ENCODE assay signal across 10 cellular contexts in genomic region chr20:44734938-44735337, GRCh38. TPM values are rescaled to one million over a fixed set of nuclear protein-coding genes. Genes with fewer than 3 reads are reported as not detected.
DNase-seq lines count a peak whose midpoint lies in the region; ATAC-seq, FAIRE-seq and TF ChIP-seq lines count a peak whose summit lies in the region.
"Had no signal": no experiment of that assay in that cellular context is flagged by ENCODE, and none has a peak within 500 bp of the region (broad histone marks: within the 10 kb centered on the region; RNA-seq: fewer than 3 reads in every experiment).

No MANE protein-coding gene starts in this region.

- H2BK20ac ChIP-seq in H1 (ENCODE audit: low read length) = no peak overlapping the region

- WGBS in H1 (ENCODE audit: extremely low coverage in 1 of 2, insufficient coverage in 1 of 2, insufficient read length in 1 of 2, insufficient replicate concordance in 2 of 2, low coverage in 1 of 2, low lambda C conversion rate in 2 of 2, missing lambda C conversion rate in 1 of 2), 2 experiments = 82% methylated on average over 3 of the region's 3 CpGs; no CpG with 5 or more reads in 1 of the 2 experiments

- H3K9me3 Mint-ChIP-seq in nephron progenitor cell = peaks cover 14% of the 10 kb centered on the region
- H3K9me3 Mint-ChIP-seq in activated CD8-positive, alpha-beta T cell treated with anti-CD3 and anti-CD28 coated beads, Interleukin-2, amount 10 ng/mL, durations not matched to agents 7 days and 5 days (ENCODE audit: insufficient read depth) = peaks cover 6% of the 10 kb centered on the region
- peaks cover 7% of the 10 kb centered on the region for H3K9me3 Mint-ChIP-seq in activated CD8-positive, alpha-beta memory T cell treated with anti-CD3 and anti-CD28 coated beads, Interleukin-2, amount 10 ng/mL, durations not matched to agents 7 days and 5 days (ENCODE audit: low read depth)

- H3K9me3 ChIP-seq in DND-41 (ENCODE audit: insufficient read depth, low read length, severe bottlenecking) = no peaks in the 10 kb centered on the region
- no peaks in the 10 kb centered on the region; a peak in 1 of 4 replicates for H3K9me3 ChIP-seq in H1 (ENCODE audit: insufficient read depth in 2 of 2, low read depth in 1 of 2, low read length in 1 of 2)
- no peaks in the 10 kb centered on the region for H3K9me3 ChIP-seq in uterus

- TF ChIP-seq EP300 in H1 (IDR thresholded peaks at IDR 0.05; ENCODE audit: borderline replicate concordance in 1 of 2, low read depth in 2 of 2, low read length in 2 of 2) = no peak

- peaks cover 5% of the 10 kb centered on the region for H3K27me3 Mint-ChIP-seq in nephron progenitor cell (ENCODE audit: low read depth, poor library complexity)
- no peaks in the 10 kb centered on the region for H3K27me3 Mint-ChIP-seq in activated CD8-positive, alpha-beta T cell treated with anti-CD3 and anti-CD28 coated beads, Interleukin-2, amount 10 ng/mL, durations not matched to agents 7 days and 5 days (ENCODE audit: low read depth)
- H3K27me3 Mint-ChIP-seq in activated CD8-positive, alpha-beta memory T cell treated with anti-CD3 and anti-CD28 coated beads, Interleukin-2, amount 10 ng/mL, durations not matched to agents 7 days and 5 days = no peaks in the 10 kb centered on the region

- DNase-seq in DND-41 (no peak), NCI-H226 (peak; percentile 70), H1 (ENCODE audit: low read depth in 1 of 2, low spot score in 2 of 2) (no peak), nephron progenitor cell (no peak), uterus (no peak), NCI-H748 treated with DMSO at 0.1 percent for 48 hours (lab: John Stamatoyannopoulos, UW) (no peak)
- DNase-seq in activated CD8-positive, alpha-beta T cell treated with anti-CD3 and anti-CD28 coated beads, Interleukin-2, amount 10 ng/mL, durations not matched to agents 7 days and 5 days = no peak
- no peak for DNase-seq in activated CD8-positive, alpha-beta memory T cell treated with anti-CD3 and anti-CD28 coated beads, Interleukin-2, amount 10 ng/mL, durations not matched to agents 7 days and 5 days
- DNase-seq: NCI-H187 treated with DMSO at 0.1 percent for 48 hours, Right ventricle myocardium superior had no signal

- H3K14ac ChIP-seq in H1 (ENCODE audit: insufficient read length) = no peak overlapping the region

- H3K18ac ChIP-seq in H1 (ENCODE audit: extremely low read depth, low read length) = no peak overlapping the region

- H3K4me1 ChIP-seq in DND-41 (ENCODE audit: insufficient read depth, low read length) (peaks cover 18% of the 10 kb centered on the region; the same call in 1 of the 2 replicates), H1 (replicated peaks in 1 of 4; ENCODE audit: control insufficient read depth in 3 of 4, insufficient read depth in 4 of 4, low read length in 3 of 4) (peaks cover 0 to 4% (median 2%) of the 10 kb centered on the region in 4 experiments; a peak in 1 of 7 replicates), uterus (no peaks in the 10 kb centered on the region)

- H3K27ac ChIP-seq in DND-41 (ENCODE audit: low read length) (no peak overlapping the region), H1 (ENCODE audit: low read depth, low read length) (no peak overlapping the region), uterus (no peak overlapping the region)

- H3K23me2 ChIP-seq in H1 (ENCODE audit: low read depth, low read length) = no peaks in the 10 kb centered on the region

- H2BK5ac ChIP-seq in H1 (ENCODE audit: low read depth, low read length) = no peak overlapping the region

- no peak for TF ChIP-seq POLR2A in H1 (IDR thresholded peaks at IDR 0.05; ENCODE audit: control extremely low read depth in 1 of 2, low read depth in 2 of 2, low read length in 2 of 2)
- TF ChIP-seq POLR2A in uterus (IDR thresholded peaks at IDR 0.05) = no peak

- ATAC-seq in DND-41 (ENCODE audit: insufficient read depth, low read depth) = no peak
- no peak for ATAC-seq in activated CD8-positive, alpha-beta T cell treated with anti-CD3 and anti-CD28 coated beads, Interleukin-2, amount 10 ng/mL, durations not matched to agents 7 days and 5 days
- ATAC-seq in activated CD8-positive, alpha-beta memory T cell treated with anti-CD3 and anti-CD28 coated beads, Interleukin-2, amount 10 ng/mL, durations not matched to agents 7 days and 5 days = no peak

- H3K23ac ChIP-seq in H1 (ENCODE audit: insufficient read length) = no peak overlapping the region

- H3K4me1 Mint-ChIP-seq in nephron progenitor cell = peaks cover 20% of the 10 kb centered on the region
- H3K4me1 Mint-ChIP-seq in activated CD8-positive, alpha-beta T cell treated with anti-CD3 and anti-CD28 coated beads, Interleukin-2, amount 10 ng/mL, durations not matched to agents 7 days and 5 days (ENCODE audit: low read depth) = peaks cover 22% of the 10 kb centered on the region
- peaks cover 32% of the 10 kb centered on the region for H3K4me1 Mint-ChIP-seq in activated CD8-positive, alpha-beta memory T cell treated with anti-CD3 and anti-CD28 coated beads, Interleukin-2, amount 10 ng/mL, durations not matched to agents 7 days and 5 days

- no peak overlapping the region for H4K8ac ChIP-seq in H1 (ENCODE audit: extremely low read depth, insufficient read depth, low read length)

- CTCF ChIA-PET in H1 (lab: Charles Lee; ENCODE audit: partially characterized antibody) = interaction anchor here (1.0 to 10.5 kb wide), 9 partner anchors 9 to 65 kb away, joined by 3 to 146 read pairs (median 4); partner anchors contain the start of gene CCN5
- CTCF ChIA-PET in activated CD8-positive, alpha-beta T cell treated with anti-CD3 and anti-CD28 coated beads, Interleukin-2, amount 10 ng/mL, durations not matched to agents 7 days and 5 days (lab: Charles Lee) = interaction anchor here (0.7 kb wide), 1 partner anchor 9 kb away, joined by 3 read pairs; no protein-coding TSS in a partner anchor
- CTCF ChIA-PET in activated CD8-positive, alpha-beta memory T cell treated with anti-CD3 and anti-CD28 coated beads, Interleukin-2, amount 10 ng/mL, durations not matched to agents 7 days and 5 days (lab: Charles Lee) = interaction anchor here (4.5 kb wide), 1 partner anchor 50 kb away, joined by 76 read pairs; no protein-coding TSS in a partner anchor

- no peak overlapping the region for H2BK12ac ChIP-seq in H1 (ENCODE audit: low read depth, low read length)

- H2BK120ac ChIP-seq in H1 (replicated peaks; ENCODE audit: low read depth, low read length) = no peak overlapping the region

- no peak overlapping the region for H3K9ac ChIP-seq in DND-41 (ENCODE audit: low read depth, low read length)
- H3K9ac ChIP-seq in H1 (replicated peaks in 1 of 4; ENCODE audit: extremely low read depth in 1 of 4, low read depth in 3 of 4, low read length in 3 of 4) = no peak overlapping the region

- no peak overlapping the region for H4K5ac ChIP-seq in H1 (ENCODE audit: insufficient read length, low read depth, low read length)

- H2AK5ac ChIP-seq in H1 (ENCODE audit: low read depth, low read length) = no peak overlapping the region

- H2BK15ac ChIP-seq in H1 (ENCODE audit: low read length) = no peak overlapping the region

- FAIRE-seq in H1 (lab: Jason Lieb, UNC) = no peak

- H3K27me3 ChIP-seq in DND-41 (ENCODE audit: insufficient read depth, low read length, poor library complexity) (no peaks in the 10 kb centered on the region), H1 (replicated peaks in 1 of 4; ENCODE audit: control insufficient read depth in 3 of 4, extremely low read depth in 1 of 4, insufficient read depth in 3 of 4, low read length in 3 of 4) (peaks cover 0 to 2% (median 0%) of the 10 kb centered on the region in 4 experiments; a peak in 1 of 7 replicates), uterus (no peaks in the 10 kb centered on the region)

- no peak overlapping the region for H3K4ac ChIP-seq in H1 (replicated peaks; ENCODE audit: insufficient read length, low read depth, low read length)

- POLR2A ChIA-PET in H1 (lab: Charles Lee; ENCODE audit: partially characterized antibody) = no interaction called here
- POLR2A ChIA-PET in activated CD8-positive, alpha-beta T cell treated with anti-CD3 and anti-CD28 coated beads, Interleukin-2, amount 10 ng/mL, durations not matched to agents 7 days and 5 days (lab: Charles Lee) = no interaction called here

- H3K4me2 ChIP-seq in DND-41 (ENCODE audit: insufficient read depth, low read length) = no peak overlapping the region
- H3K4me2 ChIP-seq in H1 (ENCODE audit: insufficient read depth in 1 of 2, low read depth in 2 of 2, low read length in 2 of 2) = no peak overlapping the region

- H3K36me3 Mint-ChIP-seq in nephron progenitor cell (ENCODE audit: low read depth) = no peaks in the 10 kb centered on the region
- peaks cover 2% of the 10 kb centered on the region for H3K36me3 Mint-ChIP-seq in activated CD8-positive, alpha-beta T cell treated with anti-CD3 and anti-CD28 coated beads, Interleukin-2, amount 10 ng/mL, durations not matched to agents 7 days and 5 days (ENCODE audit: low read depth)
- peaks cover 12% of the 10 kb centered on the region for H3K36me3 Mint-ChIP-seq in activated CD8-positive, alpha-beta memory T cell treated with anti-CD3 and anti-CD28 coated beads, Interleukin-2, amount 10 ng/mL, durations not matched to agents 7 days and 5 days

- H4K20me1 ChIP-seq in DND-41 (ENCODE audit: insufficient read depth, low read length) = no peaks in the 10 kb centered on the region
- no peaks in the 10 kb centered on the region for H4K20me1 ChIP-seq in H1 (replicated peaks in 1 of 2; ENCODE audit: control insufficient read depth in 1 of 2, insufficient read depth in 2 of 2, low read length in 2 of 2)

- TF ChIP-seq RAD21 in H1 (IDR thresholded peaks at IDR 0.05 in 1 of 2, conservative IDR thresholded peaks at IDR 0.05 in 1 of 2; ENCODE audit: low read depth in 2 of 2, low read length in 2 of 2) = no peak

- H3K79me1 ChIP-seq in H1 (ENCODE audit: low read depth, low read length) = no peaks in the 10 kb centered on the region

- no peaks in the 10 kb centered on the region for H3K36me3 ChIP-seq in DND-41 (ENCODE audit: insufficient read depth, low read length)
- H3K36me3 ChIP-seq in H1 (ENCODE audit: control insufficient read depth in 2 of 4, insufficient read depth in 4 of 4, low read length in 3 of 4) = no peaks in the 10 kb centered on the region
- H3K36me3 ChIP-seq in uterus = no peaks in the 10 kb centered on the region

- no peak overlapping the region for H3K56ac ChIP-seq in H1 (replicated peaks; ENCODE audit: insufficient read length, low read depth, low read length)

- TF ChIP-seq CTCF in DND-41 (IDR thresholded peaks at IDR 0.05; ENCODE audit: borderline replicate concordance, extremely low read depth, low read length, poor library complexity, severe bottlenecking) = peak; percentile 20
- peak; percentile 18 to 37 (median 32); a peak in 3 of 4 replicates for TF ChIP-seq CTCF in H1 (IDR thresholded peaks at IDR 0.05; ENCODE audit: control extremely low read depth in 1 of 3, insufficient read depth in 1 of 3, low read depth in 1 of 3, low read length in 3 of 3)
- TF ChIP-seq CTCF in nephron progenitor cell (IDR thresholded peaks at IDR 0.05) = peak; percentile 11
- peak in 1 of 4 experiments; percentile 6 for TF ChIP-seq CTCF in uterus (IDR thresholded peaks at IDR 0.05)

- H3K79me2 ChIP-seq in DND-41 (ENCODE audit: insufficient read depth, low read length) (no peaks in the 10 kb centered on the region), H1 (ENCODE audit: control insufficient read depth in 1 of 2, insufficient read depth in 2 of 2, low read length in 2 of 2) (no peaks in the 10 kb centered on the region)

- no peak overlapping the region for H3K4me3 Mint-ChIP-seq in nephron progenitor cell
- H3K4me3 Mint-ChIP-seq in activated CD8-positive, alpha-beta T cell treated with anti-CD3 and anti-CD28 coated beads, Interleukin-2, amount 10 ng/mL, durations not matched to agents 7 days and 5 days = no peak overlapping the region
- H3K4me3 Mint-ChIP-seq in activated CD8-positive, alpha-beta memory T cell treated with anti-CD3 and anti-CD28 coated beads, Interleukin-2, amount 10 ng/mL, durations not matched to agents 7 days and 5 days = no peak overlapping the region

- no peak overlapping the region for H3K27ac Mint-ChIP-seq in nephron progenitor cell
- no peak overlapping the region for H3K27ac Mint-ChIP-seq in activated CD8-positive, alpha-beta T cell treated with anti-CD3 and anti-CD28 coated beads, Interleukin-2, amount 10 ng/mL, durations not matched to agents 7 days and 5 days
- no peak overlapping the region for H3K27ac Mint-ChIP-seq in activated CD8-positive, alpha-beta memory T cell treated with anti-CD3 and anti-CD28 coated beads, Interleukin-2, amount 10 ng/mL, durations not matched to agents 7 days and 5 days

- intact Hi-C loops in uterus (cut with DNase I; ENCODE audit: low total_unique reads) = loop anchor here (5.0 kb wide), 1 partner anchor 48 kb away; no protein-coding TSS in a partner anchor

- H2AFZ ChIP-seq in DND-41 (ENCODE audit: low read depth, low read length) (no peak overlapping the region), H1 (ENCODE audit: low read length) (no peak overlapping the region)

- no peak overlapping the region for H4K91ac ChIP-seq in H1 (replicated peaks; ENCODE audit: insufficient read length, low read length)

- H3K4me3 ChIP-seq in DND-41 (ENCODE audit: low read depth in 1 of 2, low read length in 2 of 2) (no peak overlapping the region), H1 (ENCODE audit: extremely low read depth in 1 of 4, insufficient read depth in 2 of 4, low read depth in 3 of 4, low read length in 4 of 4) (no peak overlapping the region), uterus (no peak overlapping the region)

RNA-seq across cellular contexts. Expression of gene KCNK15, which starts 10.7 kb away (rescaled TPM):
- total RNA-seq in H1 (2021; fragmentation: NEBNext Ultra II Directional; extraction: Animal tissue kit (Norgen Biotek cat#: 25700)) = 0.24 and 0.33 TPM in 2 replicates
- polyA plus RNA-seq in H1 (2011; rRNA removed) = 0.33 and 0.74 TPM in 2 replicates
- 0.30 TPM for polyA plus RNA-seq in H1 (2011; cell fraction: cytosol; rRNA removed)
- 0.54 TPM for polyA plus RNA-seq in H1 (2011; cell fraction: nucleus; rRNA removed)
- polyA plus RNA-seq in H1 (2012, experiment 1 of 2) = 0.17 to 0.52 TPM (median 0.37 TPM) in 4 replicates
- 0.22 TPM for polyA plus RNA-seq in H1 (2012, experiment 2 of 2)
- polyA plus RNA-seq in H1 (2013, experiment 1 of 2) = 0.26 TPM
- polyA plus RNA-seq in H1 (2013, experiment 2 of 2) = 0.26 TPM
- polyA minus RNA-seq in H1 (2011; rRNA and poly(A)+ RNA removed) = 0.17 and 0.79 TPM in 2 replicates
- polyA minus RNA-seq in H1 (2011; cell fraction: cytosol; rRNA and poly(A)+ RNA removed) = 0.66 TPM
- polyA minus RNA-seq in H1 (2011; cell fraction: nucleus; rRNA and poly(A)+ RNA removed) = 2.1 TPM
- not detected for total RNA-seq in activated CD8-positive, alpha-beta T cell treated with anti-CD3 and anti-CD28 coated beads, Interleukin-2, amount 10 ng/mL, durations not matched to agents 7 days and 5 days
- not detected for total RNA-seq in activated CD8-positive, alpha-beta memory T cell treated with anti-CD3 and anti-CD28 coated beads, Interleukin-2, amount 10 ng/mL, durations not matched to agents 7 days and 5 days
- 1 to 10 TPM in 3 of 4 donors, under 1 TPM in 1; 0.26 to 4.4 (median 2.0) TPM for total RNA-seq in uterus

RNA-seq across cellular contexts. Expression of gene CCN5, which starts 19.8 kb away (rescaled TPM):
- total RNA-seq in H1 (2021; fragmentation: NEBNext Ultra II Directional; extraction: Animal tissue kit (Norgen Biotek cat#: 25700)) = not detected in 2 replicates
- not detected in 2 replicates for polyA plus RNA-seq in H1 (2011; rRNA removed)
- polyA plus RNA-seq in H1 (2011; cell fraction: cytosol; rRNA removed) = not detected
- polyA plus RNA-seq in H1 (2011; cell fraction: nucleus; rRNA removed) = not detected
- 0.07 TPM in 1 of 4 replicates, not detected in the others for polyA plus RNA-seq in H1 (2012, experiment 1 of 2)
- polyA plus RNA-seq in H1 (2012, experiment 2 of 2) = 0.10 TPM
- not detected for polyA plus RNA-seq in H1 (2013, experiment 1 of 2)
- polyA plus RNA-seq in H1 (2013, experiment 2 of 2) = not detected
- polyA minus RNA-seq in H1 (2011; rRNA and poly(A)+ RNA removed) = not detected in 2 replicates
- polyA minus RNA-seq in H1 (2011; cell fraction: cytosol; rRNA and poly(A)+ RNA removed) = 6.5 TPM
- polyA minus RNA-seq in H1 (2011; cell fraction: nucleus; rRNA and poly(A)+ RNA removed) = 2.2 TPM
- not detected for total RNA-seq in activated CD8-positive, alpha-beta T cell treated with anti-CD3 and anti-CD28 coated beads, Interleukin-2, amount 10 ng/mL, durations not matched to agents 7 days and 5 days
- not detected for total RNA-seq in activated CD8-positive, alpha-beta memory T cell treated with anti-CD3 and anti-CD28 coated beads, Interleukin-2, amount 10 ng/mL, durations not matched to agents 7 days and 5 days
- 10 to 100 TPM in 3 of 4 donors, not detected in 1; 19.4 to 47.9 (median 29.7) TPM for total RNA-seq in uterus
